In genomic region chr17:40219073-40219860, GRCh38 we compare ENCODE assay signal across 1 cellular context.
TF ChIP-seq lines count a peak whose summit lies in the region.

TSS of gene WIPF2 (plus strand) at chr17:40219304. CDS start at chr17:40256460, 37,156 bp downstream.

TF ChIP-seq in HepG2, 621 proteins besides CTCF, POLR2A, EP300 and RAD21 (continued from another document and continues in another):
- TF ChIP-seq, protein P1, sequence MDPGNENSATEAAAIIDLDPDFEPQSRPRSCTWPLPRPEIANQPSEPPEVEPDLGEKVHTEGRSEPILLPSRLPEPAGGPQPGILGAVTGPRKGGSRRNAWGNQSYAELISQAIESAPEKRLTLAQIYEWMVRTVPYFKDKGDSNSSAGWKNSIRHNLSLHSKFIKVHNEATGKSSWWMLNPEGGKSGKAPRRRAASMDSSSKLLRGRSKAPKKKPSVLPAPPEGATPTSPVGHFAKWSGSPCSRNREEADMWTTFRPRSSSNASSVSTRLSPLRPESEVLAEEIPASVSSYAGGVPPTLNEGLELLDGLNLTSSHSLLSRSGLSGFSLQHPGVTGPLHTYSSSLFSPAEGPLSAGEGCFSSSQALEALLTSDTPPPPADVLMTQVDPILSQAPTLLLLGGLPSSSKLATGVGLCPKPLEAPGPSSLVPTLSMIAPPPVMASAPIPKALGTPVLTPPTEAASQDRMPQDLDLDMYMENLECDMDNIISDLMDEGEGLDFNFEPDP (CRISPR knock-in tag; conservative IDR thresholded peaks at IDR 0.05): no peak
- TF ChIP-seq ZNF274 (CRISPR knock-in tag; IDR thresholded peaks at IDR 0.05) (no peak), RFXAP (CRISPR knock-in tag; IDR thresholded peaks at IDR 0.05; ENCODE audit: borderline replicate concordance) (no peak), ZBTB38 (CRISPR knock-in tag; IDR thresholded peaks at IDR 0.05) (peak; percentile 96), KDM1A (CRISPR knock-in tag; IDR thresholded peaks at IDR 0.05) (no peak), ZSCAN21 (CRISPR knock-in tag; IDR thresholded peaks at IDR 0.05; ENCODE audit: borderline replicate concordance) (no peak), ETV5 (CRISPR knock-in tag; IDR thresholded peaks at IDR 0.05; ENCODE audit: borderline replicate concordance) (peak; percentile 83), ZNF724P (CRISPR knock-in tag; IDR thresholded peaks at IDR 0.05; ENCODE audit: borderline replicate concordance) (0 out of 2 replicates have a peak, but pooled peaks have one; percentile 28), ZNF616 (CRISPR knock-in tag; IDR thresholded peaks at IDR 0.05; ENCODE audit: low read depth) (no peak), HNRNPLL (IDR thresholded peaks at IDR 0.05; ENCODE audit: low read depth, low read length, poor library complexity, severe bottlenecking) (peak; percentile 86), MYNN (CRISPR knock-in tag; IDR thresholded peaks at IDR 0.05; ENCODE audit: low read depth) (no peak; the same call in 1 of the 2 replicates), MIXL1 (CRISPR knock-in tag; IDR thresholded peaks at IDR 0.05) (peak; percentile 77), CAMTA2 (CRISPR knock-in tag; IDR thresholded peaks at IDR 0.05; ENCODE audit: borderline replicate concordance) (no peak), ZNF383 (CRISPR knock-in tag; IDR thresholded peaks at IDR 0.05; ENCODE audit: borderline replicate concordance) (peak; percentile 94; the same call in 1 of the 2 replicates), ZNF335 (CRISPR knock-in tag; IDR thresholded peaks at IDR 0.05) (0 out of 2 replicates have a peak, but pooled peaks have one; percentile 57), DZIP1 (CRISPR knock-in tag; IDR thresholded peaks at IDR 0.05) (no peak), CBX5 (CRISPR knock-in tag; IDR thresholded peaks at IDR 0.05; ENCODE audit: borderline replicate concordance) (peak; percentile 54; the same call in 1 of the 2 replicates), CEBPG (CRISPR knock-in tag; IDR thresholded peaks at IDR 0.05) (no peak), RFX1 (IDR thresholded peaks at IDR 0.05) (no peak), ZNF605 (CRISPR knock-in tag; IDR thresholded peaks at IDR 0.05) (peak; percentile 48), ZNF543 (CRISPR knock-in tag; IDR thresholded peaks at IDR 0.05) (peak; percentile 81; the same call in 1 of the 2 replicates), ZNF430 (CRISPR knock-in tag; IDR thresholded peaks at IDR 0.05) (peak; percentile 75; the same call in 1 of the 2 replicates), MYC (CRISPR knock-in tag; IDR thresholded peaks at IDR 0.05; ENCODE audit: borderline replicate concordance) (peak; percentile 62; the same call in 1 of the 2 replicates), MIER3 (CRISPR knock-in tag; IDR thresholded peaks at IDR 0.05; ENCODE audit: borderline replicate concordance) (peak; percentile 52; the same call in 1 of the 2 replicates), ZNF792 (CRISPR knock-in tag; IDR thresholded peaks at IDR 0.05) (no peak), CENPX (CRISPR knock-in tag; IDR thresholded peaks at IDR 0.05) (no peak), FOXP4 (CRISPR knock-in tag; IDR thresholded peaks at IDR 0.05) (peak; percentile 12; the same call in 1 of the 2 replicates), MTA1 (CRISPR knock-in tag; IDR thresholded peaks at IDR 0.05; ENCODE audit: borderline replicate concordance) (0 out of 2 replicates have a peak, but pooled peaks have one; percentile 52), ZNF552 (CRISPR knock-in tag; IDR thresholded peaks at IDR 0.05; ENCODE audit: borderline replicate concordance) (no peak), SP2 (CRISPR knock-in tag; IDR thresholded peaks at IDR 0.05) (no peak), XRCC5 (optimal IDR thresholded peaks at IDR 0.05; ENCODE audit: low read length) (peak; percentile 87), ZNF235 (CRISPR knock-in tag; IDR thresholded peaks at IDR 0.05; ENCODE audit: borderline replicate concordance) (peak; percentile 79; the same call in 1 of the 2 replicates), STAG1 (CRISPR knock-in tag; IDR thresholded peaks at IDR 0.05) (no peak), PRPF4 (IDR thresholded peaks at IDR 0.05; ENCODE audit: low read depth, low read length, poor library complexity, severe bottlenecking) (no peak), CREM (IDR thresholded peaks at IDR 0.05) (peak; percentile 73), CREM (CRISPR knock-in tag; IDR thresholded peaks at IDR 0.05) (no peak), ZNF878 (CRISPR knock-in tag; IDR thresholded peaks at IDR 0.05) (peak; percentile 29; the same call in 1 of the 2 replicates), TP53 (CRISPR knock-in tag; conservative IDR thresholded peaks at IDR 0.05) (no peak), RBAK (CRISPR knock-in tag; IDR thresholded peaks at IDR 0.05) (no peak), ESRRA (CRISPR knock-in tag; IDR thresholded peaks at IDR 0.05; ENCODE audit: low read depth) (no peak; the same call in 1 of the 2 replicates), PBX3 (CRISPR knock-in tag; IDR thresholded peaks at IDR 0.05; ENCODE audit: borderline replicate concordance) (no peak), XBP1 (CRISPR knock-in tag; IDR thresholded peaks at IDR 0.05) (no peak), SATB2 (CRISPR knock-in tag; IDR thresholded peaks at IDR 0.05) (no peak), ZNF260 (CRISPR knock-in tag; IDR thresholded peaks at IDR 0.05; ENCODE audit: borderline replicate concordance, low read depth) (no peak), LBX2 (CRISPR knock-in tag; IDR thresholded peaks at IDR 0.05; ENCODE audit: borderline replicate concordance) (no peak), SALL2 (CRISPR knock-in tag; IDR thresholded peaks at IDR 0.05) (peak; percentile 61; the same call in 1 of the 2 replicates), ZIK1 (CRISPR knock-in tag; IDR thresholded peaks at IDR 0.05; ENCODE audit: borderline replicate concordance, low read depth) (no peak), ZNF33B (CRISPR knock-in tag; IDR thresholded peaks at IDR 0.05) (no peak; the same call in 1 of the 2 replicates), ZNF431 (CRISPR knock-in tag; IDR thresholded peaks at IDR 0.05; ENCODE audit: borderline replicate concordance, low read depth) (peak; percentile 20; the same call in 1 of the 2 replicates), ZNF607 (CRISPR knock-in tag; IDR thresholded peaks at IDR 0.05; ENCODE audit: borderline replicate concordance) (no peak), PCBP2 (optimal IDR thresholded peaks at IDR 0.05; ENCODE audit: low read depth, low read length, poor library complexity, severe bottlenecking) (no peak), ZNF350 (CRISPR knock-in tag; IDR thresholded peaks at IDR 0.05; ENCODE audit: borderline replicate concordance, low read depth) (peak; percentile 85), REXO4 (CRISPR knock-in tag; IDR thresholded peaks at IDR 0.05; ENCODE audit: borderline replicate concordance) (no peak), CHCHD3 (CRISPR knock-in tag; IDR thresholded peaks at IDR 0.05) (peak; percentile 46; the same call in 1 of the 2 replicates), SYNCRIP (IDR thresholded peaks at IDR 0.05; ENCODE audit: insufficient read depth, low read depth, low read length) (no peak)
- TF ChIP-seq, protein P2, sequence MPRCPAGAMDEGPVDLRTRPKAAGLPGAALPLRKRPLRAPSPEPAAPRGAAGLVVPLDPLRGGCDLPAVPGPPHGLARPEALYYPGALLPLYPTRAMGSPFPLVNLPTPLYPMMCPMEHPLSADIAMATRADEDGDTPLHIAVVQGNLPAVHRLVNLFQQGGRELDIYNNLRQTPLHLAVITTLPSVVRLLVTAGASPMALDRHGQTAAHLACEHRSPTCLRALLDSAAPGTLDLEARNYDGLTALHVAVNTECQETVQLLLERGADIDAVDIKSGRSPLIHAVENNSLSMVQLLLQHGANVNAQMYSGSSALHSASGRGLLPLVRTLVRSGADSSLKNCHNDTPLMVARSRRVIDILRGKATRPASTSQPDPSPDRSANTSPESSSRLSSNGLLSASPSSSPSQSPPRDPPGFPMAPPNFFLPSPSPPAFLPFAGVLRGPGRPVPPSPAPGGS (CRISPR knock-in tag; IDR thresholded peaks at IDR 0.05): no peak
- TF ChIP-seq, protein P3, sequence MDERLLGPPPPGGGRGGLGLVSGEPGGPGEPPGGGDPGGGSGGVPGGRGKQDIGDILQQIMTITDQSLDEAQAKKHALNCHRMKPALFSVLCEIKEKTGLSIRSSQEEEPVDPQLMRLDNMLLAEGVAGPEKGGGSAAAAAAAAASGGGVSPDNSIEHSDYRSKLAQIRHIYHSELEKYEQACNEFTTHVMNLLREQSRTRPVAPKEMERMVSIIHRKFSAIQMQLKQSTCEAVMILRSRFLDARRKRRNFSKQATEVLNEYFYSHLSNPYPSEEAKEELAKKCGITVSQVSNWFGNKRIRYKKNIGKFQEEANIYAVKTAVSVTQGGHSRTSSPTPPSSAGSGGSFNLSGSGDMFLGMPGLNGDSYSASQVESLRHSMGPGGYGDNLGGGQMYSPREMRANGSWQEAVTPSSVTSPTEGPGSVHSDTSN (CRISPR knock-in tag; IDR thresholded peaks at IDR 0.05): no peak
- TF ChIP-seq, protein P4, sequence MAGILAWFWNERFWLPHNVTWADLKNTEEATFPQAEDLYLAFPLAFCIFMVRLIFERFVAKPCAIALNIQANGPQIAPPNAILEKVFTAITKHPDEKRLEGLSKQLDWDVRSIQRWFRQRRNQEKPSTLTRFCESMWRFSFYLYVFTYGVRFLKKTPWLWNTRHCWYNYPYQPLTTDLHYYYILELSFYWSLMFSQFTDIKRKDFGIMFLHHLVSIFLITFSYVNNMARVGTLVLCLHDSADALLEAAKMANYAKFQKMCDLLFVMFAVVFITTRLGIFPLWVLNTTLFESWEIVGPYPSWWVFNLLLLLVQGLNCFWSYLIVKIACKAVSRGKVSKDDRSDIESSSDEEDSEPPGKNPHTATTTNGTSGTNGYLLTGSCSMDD (CRISPR knock-in tag; IDR thresholded peaks at IDR 0.05): 0 out of 2 replicates have a peak, but pooled peaks have one; percentile 28
- TF ChIP-seq, protein P5, sequence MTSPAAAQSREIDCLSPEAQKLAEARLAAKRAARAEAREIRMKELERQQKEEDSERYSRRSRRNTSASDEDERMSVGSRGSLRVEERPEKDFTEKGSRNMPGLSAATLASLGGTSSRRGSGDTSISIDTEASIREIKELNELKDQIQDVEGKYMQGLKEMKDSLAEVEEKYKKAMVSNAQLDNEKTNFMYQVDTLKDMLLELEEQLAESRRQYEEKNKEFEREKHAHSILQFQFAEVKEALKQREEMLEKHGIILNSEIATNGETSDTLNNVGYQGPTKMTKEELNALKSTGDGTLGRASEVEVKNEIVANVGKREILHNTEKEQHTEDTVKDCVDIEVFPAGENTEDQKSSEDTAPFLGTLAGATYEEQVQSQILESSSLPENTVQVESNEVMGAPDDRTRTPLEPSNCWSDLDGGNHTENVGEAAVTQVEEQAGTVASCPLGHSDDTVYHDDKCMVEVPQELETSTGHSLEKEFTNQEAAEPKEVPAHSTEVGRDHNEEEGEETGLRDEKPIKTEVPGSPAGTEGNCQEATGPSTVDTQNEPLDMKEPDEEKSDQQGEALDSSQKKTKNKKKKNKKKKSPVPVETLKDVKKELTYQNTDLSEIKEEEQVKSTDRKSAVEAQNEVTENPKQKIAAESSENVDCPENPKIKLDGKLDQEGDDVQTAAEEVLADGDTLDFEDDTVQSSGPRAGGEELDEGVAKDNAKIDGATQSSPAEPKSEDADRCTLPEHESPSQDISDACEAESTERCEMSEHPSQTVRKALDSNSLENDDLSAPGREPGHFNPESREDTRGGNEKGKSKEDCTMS (CRISPR knock-in tag; conservative IDR thresholded peaks at IDR 0.05): no peak
